ENCODE assay signal across 8 cellular contexts in the genomic region with DNA sequence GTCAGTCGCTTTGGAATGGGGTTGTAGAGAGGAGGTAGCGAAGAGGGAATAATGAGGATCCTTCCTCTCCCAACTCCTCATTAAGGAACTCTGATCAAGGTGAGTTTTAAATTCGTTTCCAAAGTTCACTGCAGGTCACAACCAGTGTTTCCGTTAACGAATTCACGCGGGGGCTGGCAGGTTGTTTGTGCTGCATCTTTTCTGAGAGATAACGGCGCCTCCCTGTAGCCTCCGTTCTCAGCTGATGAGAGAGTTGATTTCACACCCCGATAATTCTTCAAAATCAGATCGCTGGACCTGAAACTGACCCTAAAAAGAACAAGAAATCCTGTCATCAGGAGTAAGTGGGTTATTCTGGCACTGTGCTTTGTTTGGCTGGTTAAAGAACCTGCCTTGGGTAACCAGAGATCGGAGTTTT. TPM values are rescaled to one million over a fixed set of nuclear protein-coding genes. Genes with fewer than 3 reads are reported as not detected.
DNase-seq lines count a peak whose midpoint lies in the region; ATAC-seq and TF ChIP-seq lines count a peak whose summit lies in the region.

No MANE protein-coding gene starts in this region.

- TF ChIP-seq EP300 in gastroesophageal sphincter (IDR thresholded peaks at IDR 0.05) = no peak

- H3K4me1 ChIP-seq in CD8-positive, alpha-beta T cell (ENCODE audit: insufficient read depth, low read length) = peaks cover 18% of the 10 kb centered on the region
- peaks cover 4% of the 10 kb centered on the region for H3K4me1 ChIP-seq in mesendoderm (ENCODE audit: control insufficient read depth, low read depth, low read length)
- H3K4me1 ChIP-seq in gastroesophageal sphincter = no peaks in the 10 kb centered on the region

- H4K5ac ChIP-seq in mesendoderm (ENCODE audit: low read length) = no peak overlapping the region

- no peaks in the 10 kb centered on the region for H3K9me3 Mint-ChIP-seq in CD8-positive, alpha-beta T cell
- H3K9me3 Mint-ChIP-seq in activated naive CD8-positive, alpha-beta T cell (ENCODE audit: low read depth) = no peaks in the 10 kb centered on the region

- H3K27ac ChIP-seq in CD8-positive, alpha-beta T cell (ENCODE audit: low read depth, low read length) = no peak overlapping the region
- H3K27ac ChIP-seq in mesendoderm (ENCODE audit: low read depth, low read length) (no peak overlapping the region), gastroesophageal sphincter (no peak overlapping the region)

- no peak overlapping the region for H2BK15ac ChIP-seq in mesendoderm (replicated peaks; ENCODE audit: low read depth)

- H2BK120ac ChIP-seq in mesendoderm (ENCODE audit: low read depth, low read length) = no peak overlapping the region

- no peaks in the 10 kb centered on the region for H3K9me3 ChIP-seq in CD8-positive, alpha-beta T cell (ENCODE audit: low read length)
- H3K9me3 ChIP-seq in gastroesophageal sphincter = no peaks in the 10 kb centered on the region

- no peak for TF ChIP-seq CTCF in CD8-positive, alpha-beta T cell (IDR thresholded peaks at IDR 0.05)
- TF ChIP-seq CTCF in gastroesophageal sphincter (IDR thresholded peaks at IDR 0.05) = no peak

- no peak overlapping the region for H2AK5ac ChIP-seq in mesendoderm (ENCODE audit: low read length)

- intact Hi-C loops in CD8-positive, alpha-beta T cell (cut with DNase I, micrococcal nuclease) = loop anchor here (2.0 to 5.0 kb wide), 3 partner anchors 19 to 1145 kb away; no protein-coding TSS in a partner anchor

- H3K4me3 Mint-ChIP-seq in CD8-positive, alpha-beta T cell = peak overlapping the region; percentile 81
- peak overlapping the region; percentile 89 for H3K4me3 Mint-ChIP-seq in activated naive CD8-positive, alpha-beta T cell

- no peak for TF ChIP-seq POLR2A in gastroesophageal sphincter (IDR thresholded peaks at IDR 0.05)

- no peaks in the 10 kb centered on the region for H3K36me3 ChIP-seq in CD8-positive, alpha-beta T cell (ENCODE audit: insufficient read depth, low read length)
- H3K36me3 ChIP-seq in mesendoderm (ENCODE audit: control insufficient read depth, insufficient read depth, low read length) (no peaks in the 10 kb centered on the region), gastroesophageal sphincter (no peaks in the 10 kb centered on the region)

- ATAC-seq in CD8-positive, alpha-beta T cell = peak; percentile 46
- no peak for ATAC-seq in HG02623 (IDR thresholded peaks at IDR 0.05; ENCODE audit: unreplicated experiment)
- no peak for ATAC-seq in HG02571 (IDR thresholded peaks at IDR 0.05; ENCODE audit: unreplicated experiment)
- ATAC-seq in gastroesophageal sphincter = no peak

- H3K27ac Mint-ChIP-seq in CD8-positive, alpha-beta T cell = peak overlapping the region; percentile 88
- H3K27ac Mint-ChIP-seq in activated naive CD8-positive, alpha-beta T cell = peak overlapping the region; percentile 96

- H3K23ac ChIP-seq in mesendoderm (ENCODE audit: low read length) = no peak overlapping the region

- no peaks in the 10 kb centered on the region for H3K79me2 ChIP-seq in mesendoderm (ENCODE audit: control insufficient read depth, insufficient read depth, low read length)

- DNase-seq in CD8-positive, alpha-beta T cell = peak in 6 of 7 experiments; percentile 30 to 65 (median 50)
- DNase-seq in Jurkat, Clone E6-1 (ENCODE audit: low read depth, low spot score) = no peak
- DNase-seq in mesendoderm (no peak), SHP77 treated with DMSO at 0.1 percent for 48 hours (lab: John Stamatoyannopoulos, UW) (no peak)

- peaks cover 60% of the 10 kb centered on the region for H3K4me1 Mint-ChIP-seq in CD8-positive, alpha-beta T cell (ENCODE audit: low read depth)
- H3K4me1 Mint-ChIP-seq in activated naive CD8-positive, alpha-beta T cell (ENCODE audit: low read depth) = peaks cover 57% of the 10 kb centered on the region

- H3K9ac ChIP-seq in mesendoderm (ENCODE audit: low read length) = peak overlapping the region; percentile 38

- peak overlapping the region; percentile 89 for H3K4me2 ChIP-seq in mesendoderm (ENCODE audit: low read length)

- POLR2A ChIA-PET in CD8-positive, alpha-beta T cell (lab: Charles Lee) = interaction anchor here (0.8 to 1.6 kb wide), 7 partner anchors 9 to 222 kb away, joined by 4 to 8 read pairs (median 4); a partner anchor contains a TSS

- H3K36me3 Mint-ChIP-seq in CD8-positive, alpha-beta T cell = no peaks in the 10 kb centered on the region
- no peaks in the 10 kb centered on the region for H3K36me3 Mint-ChIP-seq in activated naive CD8-positive, alpha-beta T cell

- CTCF ChIA-PET in CD8-positive, alpha-beta T cell (lab: Charles Lee) = interaction anchor here (1.0 to 6.4 kb wide), 4 partner anchors 9 to 43 kb away, joined by 3 to 52 read pairs (median 4); no protein-coding TSS in a partner anchor

- H3K56ac ChIP-seq in mesendoderm (ENCODE audit: low read length) = peak overlapping the region; percentile 27

- H3K79me1 ChIP-seq in mesendoderm (ENCODE audit: low read length) = no peaks in the 10 kb centered on the region

- peaks cover 22% of the 10 kb centered on the region for H3K27me3 Mint-ChIP-seq in CD8-positive, alpha-beta T cell (ENCODE audit: low read depth)
- H3K27me3 Mint-ChIP-seq in activated naive CD8-positive, alpha-beta T cell = peaks cover 2% of the 10 kb centered on the region

- H3K4me3 ChIP-seq in CD8-positive, alpha-beta T cell (ENCODE audit: low read depth, low read length) = peak overlapping the region; percentile 10
- H3K4me3 ChIP-seq in Jurkat, Clone E6-1 (ENCODE audit: low read length) = peak overlapping the region; percentile 66
- peak overlapping the region; percentile 55 for H3K4me3 ChIP-seq in mesendoderm (ENCODE audit: low read length)
- no peak overlapping the region for H3K4me3 ChIP-seq in gastroesophageal sphincter

- no peak overlapping the region for H4K8ac ChIP-seq in mesendoderm (ENCODE audit: low read depth, low read length)

- H2BK5ac ChIP-seq in mesendoderm (ENCODE audit: low read length) = no peak overlapping the region

- no peak overlapping the region for H3K4ac ChIP-seq in mesendoderm (ENCODE audit: low read depth, low read length)

- no peak overlapping the region for H3K18ac ChIP-seq in mesendoderm (ENCODE audit: low read length)

- no CpG with 5 or more reads among the region's 13 CpGs for WGBS in mesendoderm (ENCODE audit: extremely low coverage, insufficient coverage, low lambda C conversion rate)
- WGBS in gastroesophageal sphincter (ENCODE audit: low coverage in 1 of 2), 2 donors = 0 to 9% methylated on average over 1 to 13 of the region's 13 CpGs

- peaks cover 11% of the 10 kb centered on the region for H3K27me3 ChIP-seq in CD8-positive, alpha-beta T cell (ENCODE audit: insufficient read depth, low read length)
- H3K27me3 ChIP-seq in mesendoderm (ENCODE audit: insufficient read depth, low read length, poor library complexity) = peaks cover 3% of the 10 kb centered on the region
- peaks cover 80% of the 10 kb centered on the region for H3K27me3 ChIP-seq in gastroesophageal sphincter

RNA-seq across cellular contexts. Expression of a gene that starts 33.2 kb away (rescaled TPM):
- 10 to 100 TPM; 38.4 to 43.6 TPM for total RNA-seq in CD8-positive, alpha-beta T cell
- polyA plus RNA-seq in Jurkat, Clone E6-1 (2012; ENCODE audit: insufficient read depth, insufficient read length) = 37.9 TPM
- 0.49 TPM for polyA plus RNA-seq in mesendoderm (2013, experiment 1 of 2)
- polyA plus RNA-seq in mesendoderm (2013, experiment 2 of 2) = 0.52 TPM
- 10 to 100 TPM in 2 of 4 donors, 1 to 10 TPM in 2; 6.7 to 13.9 (median 10.2) TPM for total RNA-seq in gastroesophageal sphincter

RNA-seq across cellular contexts. Expression of a gene that starts 51.1 kb away (rescaled TPM):
- 10 to 100 TPM; 14.1 to 15.5 TPM for total RNA-seq in CD8-positive, alpha-beta T cell
- polyA plus RNA-seq in Jurkat, Clone E6-1 (2012; ENCODE audit: insufficient read depth, insufficient read length) = 12.2 TPM
- 7.0 TPM for polyA plus RNA-seq in mesendoderm (2013, experiment 1 of 2)
- 6.1 TPM for polyA plus RNA-seq in mesendoderm (2013, experiment 2 of 2)
- 10 to 100 TPM in 1 of 4 donors, 1 to 10 TPM in 3; 6.3 to 16.3 (median 7.1) TPM for total RNA-seq in gastroesophageal sphincter

Comparison
In these comparisons a context has a peak if more than half of its experiments do, and no peak if none do; other contexts are left out.
1. DNase-seq: peak in CD8-positive, alpha-beta T cell (6 of 7); none in Jurkat, Clone E6-1 (single experiment), mesendoderm (single experiment) and SHP77 treated with DMSO at 0.1 percent for 48 hours (single experiment).
2. H3K4me3 ChIP-seq: peak in CD8-positive, alpha-beta T cell (single experiment), Jurkat, Clone E6-1 (single experiment) and mesendoderm (single experiment); none in gastroesophageal sphincter (0 of 2).